Comparison of ENCODE assay signal across 19 cellular contexts in the genomic region with DNA sequence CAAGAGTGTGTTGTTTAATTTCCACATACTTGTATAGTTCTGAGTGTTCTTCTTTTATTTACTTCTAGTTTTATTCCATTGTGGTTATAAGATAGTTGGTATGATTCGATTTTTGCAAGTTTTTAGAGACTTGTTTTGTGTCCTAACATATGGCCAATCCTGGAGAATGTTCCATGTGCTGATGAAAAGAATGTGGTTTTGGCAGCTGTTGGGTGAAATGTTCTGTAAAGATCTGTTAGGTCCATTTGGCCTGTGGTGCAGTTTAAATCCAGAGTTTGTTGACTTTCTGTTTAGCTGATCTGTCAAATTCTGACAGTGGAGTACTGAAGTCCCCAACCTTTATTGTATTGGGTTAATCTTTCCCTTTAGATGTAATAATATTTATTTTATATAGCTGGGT. TPM values are rescaled to one million over a fixed set of nuclear protein-coding genes. Genes with fewer than 3 reads are reported as not detected.
DNase-seq lines count a peak whose midpoint lies in the region.
"Had no signal": no experiment of that assay in that cellular context is flagged by ENCODE, and none has a peak within 500 bp of the region (broad histone marks: within the 10 kb centered on the region; RNA-seq: fewer than 3 reads in every experiment).

No MANE protein-coding gene starts in this region.

- peaks cover 3% of the 10 kb centered on the region for H3K27me3 Mint-ChIP-seq in activated T-helper 1 cell treated with anti-CD3 and anti-CD28 coated beads, Interleukin-12 subunit alpha, Interleukin-12 subunit beta, Interleukin-2, Interleukin-4 antibody, amounts not matched to agents 30 ng/mL and 10 ng/mL and 1 ng/mL, durations not matched to agents 14 hours and 24 hours and 36 hours (ENCODE audit: insufficient read depth)

- peak; percentile 68 for DNase-seq in LHCN-M2 (ENCODE audit: low read depth)
- peak; percentile 24 for DNase-seq in astrocyte of the hippocampus (ENCODE audit: low read depth, low spot score)
- DNase-seq in iris pigment epithelial cell (ENCODE audit: low read depth) = peak; percentile 28
- no peak for DNase-seq in activated T-helper 1 cell treated with anti-CD3 and anti-CD28 coated beads, Interleukin-12 subunit alpha, Interleukin-12 subunit beta, Interleukin-2, Interleukin-4 antibody, amounts not matched to agents 30 ng/mL and 10 ng/mL and 1 ng/mL, durations not matched to agents 14 hours and 24 hours and 36 hours (ENCODE audit: low spot score)
- DNase-seq in glomerular visceral epithelial cell (ENCODE audit: extremely low spot score) = no peak
- DNase-seq in RKO (ENCODE audit: low spot score) = no peak
- DNase-seq: 8988T; ACHN; AML-193; BE2C; CD4-positive, alpha-beta T cell; CD8-positive, alpha-beta memory T cell; DMS 273 treated with DMSO at 0.1 percent for 48 hours; DMS79; EL; GDM1; H9 had no signal

- intact Hi-C loops in activated T-helper 1 cell treated with anti-CD3 and anti-CD28 coated beads, Interleukin-12 subunit alpha, Interleukin-12 subunit beta, Interleukin-2, Interleukin-4 antibody, amounts not matched to agents 30 ng/mL and 10 ng/mL and 1 ng/mL, durations not matched to agents 14 hours and 24 hours and 36 hours (cut with micrococcal nuclease) = no loop called here

- H3K4me1 Mint-ChIP-seq in activated T-helper 1 cell treated with anti-CD3 and anti-CD28 coated beads, Interleukin-12 subunit alpha, Interleukin-12 subunit beta, Interleukin-2, Interleukin-4 antibody, amounts not matched to agents 30 ng/mL and 10 ng/mL and 1 ng/mL, durations not matched to agents 14 hours and 24 hours and 36 hours (ENCODE audit: low read depth) = no peaks in the 10 kb centered on the region
- H3K4me1 Mint-ChIP-seq: CD8-positive, alpha-beta memory T cell; GM23338 had no signal

- no peak overlapping the region for H3K27ac Mint-ChIP-seq in activated T-helper 1 cell treated with anti-CD3 and anti-CD28 coated beads, Interleukin-12 subunit alpha, Interleukin-12 subunit beta, Interleukin-2, Interleukin-4 antibody, amounts not matched to agents 30 ng/mL and 10 ng/mL and 1 ng/mL, durations not matched to agents 14 hours and 24 hours and 36 hours
- H3K27ac Mint-ChIP-seq: CD14-positive monocyte; CD4-positive, alpha-beta T cell; CD8-positive, alpha-beta memory T cell; GM23338; H9 had no signal

- no peak overlapping the region for H3K4me3 Mint-ChIP-seq in activated T-helper 1 cell treated with anti-CD3 and anti-CD28 coated beads, Interleukin-12 subunit alpha, Interleukin-12 subunit beta, Interleukin-2, Interleukin-4 antibody, amounts not matched to agents 30 ng/mL and 10 ng/mL and 1 ng/mL, durations not matched to agents 14 hours and 24 hours and 36 hours
- H3K4me3 Mint-ChIP-seq: CD14-positive monocyte; CD4-positive, alpha-beta T cell; CD8-positive, alpha-beta memory T cell; GM23338; H9 had no signal

- H3K9me3 Mint-ChIP-seq in activated T-helper 1 cell treated with anti-CD3 and anti-CD28 coated beads, Interleukin-12 subunit alpha, Interleukin-12 subunit beta, Interleukin-2, Interleukin-4 antibody, amounts not matched to agents 30 ng/mL and 10 ng/mL and 1 ng/mL, durations not matched to agents 14 hours and 24 hours and 36 hours = peaks cover 32% of the 10 kb centered on the region

- H3K36me3 Mint-ChIP-seq in activated T-helper 1 cell treated with anti-CD3 and anti-CD28 coated beads, Interleukin-12 subunit alpha, Interleukin-12 subunit beta, Interleukin-2, Interleukin-4 antibody, amounts not matched to agents 30 ng/mL and 10 ng/mL and 1 ng/mL, durations not matched to agents 14 hours and 24 hours and 36 hours (ENCODE audit: low read depth) = peaks cover 1% of the 10 kb centered on the region

RNA-seq across cellular contexts. Expression of a gene that starts 19.5 kb away (rescaled TPM):
- 28.8 and 36.1 TPM in 2 replicates for total RNA-seq in LHCN-M2 (2014; rRNA removed)
- 22.1 TPM for polyA plus RNA-seq in LHCN-M2 (2012)
- total RNA-seq in activated T-helper 1 cell treated with anti-CD3 and anti-CD28 coated beads, Interleukin-12 subunit alpha, Interleukin-12 subunit beta, Interleukin-2, Interleukin-4 antibody, amounts not matched to agents 30 ng/mL and 10 ng/mL and 1 ng/mL, durations not matched to agents 14 hours and 24 hours and 36 hours = 42.8 and 45.7 TPM in 2 replicates

RNA-seq across cellular contexts. Expression of a gene that starts 22.5 kb away (rescaled TPM):
- 12.7 and 17.9 TPM in 2 replicates for total RNA-seq in LHCN-M2 (2014; rRNA removed)
- polyA plus RNA-seq in LHCN-M2 (2012) = 11.8 TPM
- total RNA-seq in activated T-helper 1 cell treated with anti-CD3 and anti-CD28 coated beads, Interleukin-12 subunit alpha, Interleukin-12 subunit beta, Interleukin-2, Interleukin-4 antibody, amounts not matched to agents 30 ng/mL and 10 ng/mL and 1 ng/mL, durations not matched to agents 14 hours and 24 hours and 36 hours = 0.41 and 0.42 TPM in 2 replicates
- total RNA-seq: CD4-positive, alpha-beta T cell had no signal
- polyA plus RNA-seq: CD14-positive monocyte had no signal

Comparison
In these comparisons a context has a peak if more than half of its experiments do, and no peak if none do; other contexts are left out.
1. DNase-seq: peak in LHCN-M2 (single experiment), astrocyte of the hippocampus (single experiment) and iris pigment epithelial cell (single experiment); none in activated T-helper 1 cell treated with anti-CD3 and anti-CD28 coated beads, Interleukin-12 subunit alpha, Interleukin-12 subunit beta, Interleukin-2, Interleukin-4 antibody, amounts not matched to agents 30 ng/mL and 10 ng/mL and 1 ng/mL, durations not matched to agents 14 hours and 24 hours and 36 hours (single experiment), glomerular visceral epithelial cell (single experiment) and RKO (single experiment).